In the genomic region with DNA sequence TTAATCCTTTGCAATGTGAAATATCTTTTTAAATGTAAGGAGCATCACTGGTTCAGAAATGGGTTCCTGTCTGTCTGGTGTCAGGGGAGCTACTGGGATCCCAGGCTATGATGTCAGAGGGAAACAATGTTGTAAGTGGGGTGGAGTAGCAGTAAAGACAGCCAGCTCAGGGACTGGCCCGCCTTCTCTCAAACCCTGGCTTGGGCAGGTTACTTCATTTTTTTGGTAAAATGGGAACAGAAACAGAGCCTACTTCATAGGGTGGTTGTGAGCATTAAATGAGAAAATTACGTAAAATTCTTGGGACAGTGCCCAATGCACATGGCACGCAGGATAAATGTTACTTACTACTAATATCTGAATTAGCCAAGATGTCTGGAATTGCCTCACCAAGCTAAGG, we compare ENCODE assay signal across 19 cellular contexts. TPM values are rescaled to one million over a fixed set of nuclear protein-coding genes. Genes with fewer than 3 reads are reported as not detected.
DNase-seq lines count a peak whose midpoint lies in the region; ATAC-seq, FAIRE-seq and TF ChIP-seq lines count a peak whose summit lies in the region.
"Had no signal": no experiment of that assay in that cellular context is flagged by ENCODE, and none has a peak within 500 bp of the region (broad histone marks: within the 10 kb centered on the region; RNA-seq: fewer than 3 reads in every experiment).

No MANE protein-coding gene starts in this region.

- ATAC-seq in Right ventricle myocardium inferior (peak; percentile 59), RWPE2 (ENCODE audit: low read depth) (peak; percentile 58; the same call in 1 of the 3 replicates), left ventricle myocardium superior (peak; percentile 58), T-cell (replicated peaks in 1 of 4) (no peak)
- ATAC-seq: body of pancreas, K562, natural killer cell had no signal

- no peaks in the 10 kb centered on the region for H3K9me3 ChIP-seq in right atrium auricular region
- no peaks in the 10 kb centered on the region for H3K9me3 ChIP-seq in RWPE2 (ENCODE audit: severe bottlenecking)
- no peaks in the 10 kb centered on the region for H3K9me3 ChIP-seq in BE2C
- H3K9me3 ChIP-seq: body of pancreas, SJCRH30 had no signal

- POLR2A ChIA-PET in T-cell (lab: Charles Lee): no interaction called here

- H3K4me1 ChIP-seq in right atrium auricular region (no peaks in the 10 kb centered on the region), RWPE2 (ENCODE audit: insufficient read depth, poor library complexity, severe bottlenecking) (peaks cover 2% of the 10 kb centered on the region), BE2C (peaks cover 11% of the 10 kb centered on the region)
- H3K4me1 ChIP-seq: body of pancreas, SJCRH30 had no signal

- no peak overlapping the region for H3K27ac Mint-ChIP-seq in T-cell
- H3K27ac Mint-ChIP-seq: activated CD4-positive, alpha-beta memory T cell treated with anti-CD3 and anti-CD28 coated beads, Interleukin-2, amount 10 ng/mL, durations not matched to agents 7 days and 5 days; natural killer cell had no signal

- intact Hi-C loops in Right ventricle myocardium inferior (cut with DNase I) (no loop called here), left ventricle myocardium superior (cut with micrococcal nuclease) (no loop called here)

- H3K4me3 ChIP-seq in right atrium auricular region (no peak overlapping the region), RWPE2 (ENCODE audit: severe bottlenecking) (no peak overlapping the region), BE2C (ENCODE audit: low read depth, low read length) (no peak overlapping the region)
- H3K4me3 ChIP-seq: body of pancreas, K562, SJCRH30 had no signal

- H3K27ac ChIP-seq in right atrium auricular region: no peak overlapping the region
- H3K27ac ChIP-seq in RWPE2 (ENCODE audit: poor library complexity, severe bottlenecking): no peak overlapping the region
- H3K27ac ChIP-seq: body of pancreas, SJCRH30 had no signal

- H3K4me3 Mint-ChIP-seq in T-cell: no peak overlapping the region
- H3K4me3 Mint-ChIP-seq: activated CD4-positive, alpha-beta memory T cell treated with anti-CD3 and anti-CD28 coated beads, Interleukin-2, amount 10 ng/mL, durations not matched to agents 7 days and 5 days; natural killer cell had no signal

- no peaks in the 10 kb centered on the region for H3K36me3 Mint-ChIP-seq in T-cell
- H3K36me3 Mint-ChIP-seq: natural killer cell had no signal

- FAIRE-seq in urothelium cell line (lab: Jason Lieb, UNC): no peak
- FAIRE-seq: A204.1, K562 had no signal

- H3K9me3 Mint-ChIP-seq in T-cell: no peaks in the 10 kb centered on the region
- H3K9me3 Mint-ChIP-seq: activated CD4-positive, alpha-beta memory T cell treated with anti-CD3 and anti-CD28 coated beads, Interleukin-2, amount 10 ng/mL, durations not matched to agents 7 days and 5 days; natural killer cell had no signal

- H3K4me1 Mint-ChIP-seq in T-cell: peaks cover 15 to 27% (median 16%) of the 10 kb centered on the region in 3 donors

- H3K27me3 ChIP-seq in right atrium auricular region: no peaks in the 10 kb centered on the region
- H3K27me3 ChIP-seq in RWPE2 (ENCODE audit: insufficient read depth, poor library complexity, severe bottlenecking): no peaks in the 10 kb centered on the region
- H3K27me3 ChIP-seq in BE2C: no peaks in the 10 kb centered on the region
- H3K27me3 ChIP-seq: body of pancreas had no signal

- no peak for TF ChIP-seq CTCF in right atrium auricular region (IDR thresholded peaks at IDR 0.05)
- no peak for TF ChIP-seq CTCF in RWPE2 (IDR thresholded peaks at IDR 0.05; ENCODE audit: poor library complexity, severe bottlenecking)
- TF ChIP-seq CTCF in BE2C (IDR thresholded peaks at IDR 0.05; ENCODE audit: low read depth, low read length): no peak

- CTCF ChIA-PET in T-cell (lab: Charles Lee): no interaction called here

- DNase-seq in Right ventricle myocardium inferior (ENCODE audit: missing footprints) (no peak), right atrium auricular region (ENCODE audit: low spot score) (no peak), RWPE2 (ENCODE audit: low spot score) (no peak), left ventricle myocardium superior (no peak), urothelium cell line (ENCODE audit: low spot score) (peak; percentile 49), T-cell (no peak), BE2C (no peak), NCI-H748 (lab: John Stamatoyannopoulos, UW; ENCODE audit: unreplicated experiment) (no peak)
- DNase-seq: activated CD4-positive, alpha-beta memory T cell treated with anti-CD3 and anti-CD28 coated beads, Interleukin-2, amount 10 ng/mL, durations not matched to agents 7 days and 5 days; activated effector memory CD4-positive, alpha-beta T cell treated with Interleukin-2 at 50 U/mL for 16 hours; kidney glomerular epithelial cell; natural killer cell; NCI-H526 treated with DMSO at 0.1 percent for 48 hours; stimulated activated naive CD4-positive, alpha-beta T cell treated with Interleukin-2 at 50 U/mL for 16 hours had no signal

- H3K36me3 ChIP-seq in right atrium auricular region (no peaks in the 10 kb centered on the region), RWPE2 (ENCODE audit: low read depth) (no peaks in the 10 kb centered on the region), BE2C (no peaks in the 10 kb centered on the region)
- H3K36me3 ChIP-seq: SJCRH30 had no signal

- peaks cover 0 to 7% of the 10 kb centered on the region in 2 donors for H3K27me3 Mint-ChIP-seq in T-cell

RNA-seq across cellular contexts. Expression of a gene that starts 30.7 kb away (rescaled TPM):
- total RNA-seq in Right ventricle myocardium inferior (not detected), right atrium auricular region (under 1 TPM in 1 of 2 donors, not detected in 1; 0.20 TPM), left ventricle myocardium superior (not detected), T-cell (not detected)
- polyA plus RNA-seq in BE2C (2012; ENCODE audit: insufficient read depth, insufficient read length, low read depth): not detected
- total RNA-seq: activated CD4-positive, alpha-beta memory T cell treated with anti-CD3 and anti-CD28 coated beads, Interleukin-2, amount 10 ng/mL, durations not matched to agents 7 days and 5 days; body of pancreas; H4; K562; natural killer cell; SJCRH30 had no signal
- polyA plus RNA-seq: K562 had no signal

Comparison
In these comparisons a context has a peak if more than half of its experiments do, and no peak if none do; other contexts are left out.
1. ATAC-seq: peak in Right ventricle myocardium inferior (single experiment), RWPE2 (single experiment) and left ventricle myocardium superior (single experiment); none in T-cell (0 of 4).